In the genomic region with DNA sequence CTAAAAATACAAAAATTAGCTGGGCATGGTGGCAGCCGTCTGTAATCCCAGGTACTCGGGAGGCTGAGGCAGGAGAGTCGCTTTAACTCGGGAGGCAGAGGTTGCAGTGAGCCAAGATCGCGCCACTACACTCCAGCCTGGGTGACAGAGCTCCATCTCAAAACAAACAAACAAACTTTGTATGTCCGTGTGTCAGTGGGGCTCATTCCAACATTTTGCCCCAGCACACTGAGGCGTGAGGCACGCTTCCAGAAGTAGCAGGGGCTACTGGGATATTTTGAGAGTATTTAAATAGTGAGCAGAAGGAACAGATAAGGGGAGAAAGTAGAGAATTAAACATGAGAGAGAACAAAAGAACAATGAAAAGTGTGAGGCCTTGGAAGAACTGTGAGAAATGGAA, we compare ENCODE assay signal across 13 cellular contexts.
DNase-seq lines count a peak whose midpoint lies in the region; ATAC-seq and TF ChIP-seq lines count a peak whose summit lies in the region.
"Had no signal": no experiment of that assay in that cellular context is flagged by ENCODE, and none has a peak within 500 bp of the region (broad histone marks: within the 10 kb centered on the region; RNA-seq: fewer than 3 reads in every experiment).

No MANE protein-coding gene starts in this region.

- BruUV-seq in mammary epithelial cell (replicated peaks; lab: Mats Ljungman, UMichigan), result no TSS peak
- BruUV-seq in OCI-LY7 (replicated peaks; lab: Mats Ljungman, UMichigan), result no TSS peak

- H3K9me2 ChIP-seq in OCI-LY7 (ENCODE audit: insufficient read depth, low read length), result no peaks in the 10 kb centered on the region

- no peak overlapping the region for H3K4me3 ChIP-seq in BLaER1 treated with 17β-estradiol and CSF1 and Interleukin-3, amounts not matched to agents 10 nM and 100 nM
- H3K4me3 ChIP-seq in mammary epithelial cell (replicated peaks in 1 of 3; ENCODE audit: insufficient read depth in 1 of 3, low read depth in 2 of 3, low read length in 3 of 3) (no peak overlapping the region), OCI-LY7 (ENCODE audit: low read depth, low read length, poor library complexity, severe bottlenecking) (no peak overlapping the region), testis (no peak overlapping the region)
- H3K4me3 ChIP-seq: coronary artery had no signal

- no peak for TF ChIP-seq CTCF in mammary epithelial cell (conservative IDR thresholded peaks at IDR 0.05 in 1 of 2, IDR thresholded peaks at IDR 0.05 in 1 of 2; ENCODE audit: extremely low read depth in 1 of 2, insufficient read depth in 1 of 2, low read depth in 1 of 2, low read length in 2 of 2)
- no peak for TF ChIP-seq CTCF in OCI-LY7 (conservative IDR thresholded peaks at IDR 0.05; ENCODE audit: low read length)
- no peak for TF ChIP-seq CTCF in testis (IDR thresholded peaks at IDR 0.05)

- WGBS in mammary epithelial cell (ENCODE audit: low coverage, missing lambda C conversion rate), result 100% methylated on average over 9 of the region's 9 CpGs
- 87% methylated on average over 9 of the region's 9 CpGs for WGBS in testis, 2 donors

- H3K79me2 ChIP-seq in mammary epithelial cell (ENCODE audit: insufficient read depth, low read length), result no peaks in the 10 kb centered on the region
- H3K79me2 ChIP-seq in OCI-LY7 (ENCODE audit: insufficient read depth, low read depth, low read length), result no peaks in the 10 kb centered on the region

- H3K27me3 ChIP-seq in BLaER1 treated with 17β-estradiol and CSF1 and Interleukin-3, amounts not matched to agents 10 nM and 100 nM, result no peaks in the 10 kb centered on the region
- H3K27me3 ChIP-seq in mammary epithelial cell (ENCODE audit: insufficient read depth, low read length), result no peaks in the 10 kb centered on the region
- H3K27me3 ChIP-seq in testis, result no peaks in the 10 kb centered on the region

- dilution Hi-C loops in mammary epithelial cell (cut with HindIII; ENCODE audit: low sequenced_read_pairs), result no loop called here

- H3K36me3 ChIP-seq in BLaER1 treated with 17β-estradiol and CSF1 and Interleukin-3, amounts not matched to agents 10 nM and 100 nM, result no peaks in the 10 kb centered on the region
- no peaks in the 10 kb centered on the region for H3K36me3 ChIP-seq in mammary epithelial cell (ENCODE audit: insufficient read depth, low read length)
- H3K36me3 ChIP-seq in OCI-LY7 (ENCODE audit: insufficient read depth, low read length), result no peaks in the 10 kb centered on the region
- H3K36me3 ChIP-seq in testis (ENCODE audit: low read depth, missing control alignments), result no peaks in the 10 kb centered on the region

- no peak for TF ChIP-seq POLR2A in testis (IDR thresholded peaks at IDR 0.05)

- peak overlapping the region; percentile 20 to 90 (median 73) for H3K27ac Mint-ChIP-seq in naive thymus-derived CD8-positive, alpha-beta T cell

- no peak for DNase-seq in mammary epithelial cell
- no peak for DNase-seq in naive thymus-derived CD8-positive, alpha-beta T cell
- DNase-seq in AG08396 (ENCODE audit: low spot score), result no peak
- DNase-seq in SIG-M5 (lab: John Stamatoyannopoulos, UW), result no peak
- DNase-seq in OCI-LY7 (ENCODE audit: low spot score), result no peak
- no peak for DNase-seq in testis
- DNase-seq: COR-L47, islet precursor cell, NCI-H524 had no signal

- H3K27ac ChIP-seq in BLaER1 treated with 17β-estradiol and CSF1 and Interleukin-3, amounts not matched to agents 10 nM and 100 nM, result peak overlapping the region; percentile 15 to 91 (median 62); a peak in 20 of 22 replicates
- no peak overlapping the region for H3K27ac ChIP-seq in mammary epithelial cell (ENCODE audit: insufficient read depth, low read depth, low read length)
- no peak overlapping the region for H3K27ac ChIP-seq in OCI-LY7 (ENCODE audit: low read depth, low read length, poor library complexity, severe bottlenecking)
- H3K27ac ChIP-seq in testis, result no peak overlapping the region
- H3K27ac ChIP-seq: VCaP had no signal

- H3K36me3 Mint-ChIP-seq in naive thymus-derived CD8-positive, alpha-beta T cell, result no peaks in the 10 kb centered on the region

- H3K9me3 ChIP-seq in BLaER1 treated with 17β-estradiol and CSF1 and Interleukin-3, amounts not matched to agents 10 nM and 100 nM (replicated peaks in 1 of 11), result no peaks in the 10 kb centered on the region
- H3K9me3 ChIP-seq in mammary epithelial cell (replicated peaks; ENCODE audit: insufficient read depth, low read length) (no peaks in the 10 kb centered on the region), OCI-LY7 (ENCODE audit: low read length) (no peaks in the 10 kb centered on the region), testis (no peaks in the 10 kb centered on the region)

- H3K9me3 Mint-ChIP-seq in naive thymus-derived CD8-positive, alpha-beta T cell, result no peaks in the 10 kb centered on the region

- peaks cover 18 to 33% (median 21%) of the 10 kb centered on the region in 10 experiments for H3K4me1 ChIP-seq in BLaER1 treated with 17β-estradiol and CSF1 and Interleukin-3, amounts not matched to agents 10 nM and 100 nM
- H3K4me1 ChIP-seq in mammary epithelial cell (ENCODE audit: insufficient read depth, low read length) (peaks cover 15% of the 10 kb centered on the region), OCI-LY7 (ENCODE audit: insufficient read depth, low read length, poor library complexity, severe bottlenecking) (peaks cover 6% of the 10 kb centered on the region), testis (no peaks in the 10 kb centered on the region)

- peaks cover 20 to 31% (median 28%) of the 10 kb centered on the region in 4 donors for H3K4me1 Mint-ChIP-seq in naive thymus-derived CD8-positive, alpha-beta T cell

- intact Hi-C loops in mammary epithelial cell (cut with micrococcal nuclease), result loop anchor here (5.0 kb wide), 1 partner anchor 85 kb away; a partner anchor contains a TSS
- intact Hi-C loops in OCI-LY7 (cut with micrococcal nuclease; ENCODE audit: unreplicated experiment), result no loop called here
- intact Hi-C loops in testis (cut with DNase I; ENCODE audit: low total_unique reads), result no loop called here

- H3K9ac ChIP-seq in BLaER1 treated with 17β-estradiol and CSF1 and Interleukin-3, amounts not matched to agents 10 nM and 100 nM, result peak overlapping the region in 5 of 11 experiments; percentile 42 to 78 (median 64); a peak in 9 of 22 replicates
- H3K9ac ChIP-seq in mammary epithelial cell (ENCODE audit: insufficient read depth, low read length), result no peak overlapping the region

- POLR2A ChIA-PET in naive thymus-derived CD8-positive, alpha-beta T cell (lab: Charles Lee), result no interaction called here
- POLR2A ChIA-PET in OCI-LY7 (lab: Charles Lee), result interaction anchor here (1.0 to 2.8 kb wide), 4 partner anchors 8 to 30 kb away, joined by 3 to 10 read pairs (median 6); no protein-coding TSS in a partner anchor

- peak overlapping the region; percentile 41 to 80 (median 61); a peak in 20 of 22 replicates for H3K4me2 ChIP-seq in BLaER1 treated with 17β-estradiol and CSF1 and Interleukin-3, amounts not matched to agents 10 nM and 100 nM
- H3K4me2 ChIP-seq in mammary epithelial cell (ENCODE audit: insufficient read depth, low read depth, low read length) (no peak overlapping the region), OCI-LY7 (ENCODE audit: low read length) (no peak overlapping the region)

- H4K20me1 ChIP-seq in BLaER1 treated with 17β-estradiol and CSF1 and Interleukin-3, amounts not matched to agents 10 nM and 100 nM, result no peaks in the 10 kb centered on the region
- H4K20me1 ChIP-seq in mammary epithelial cell (ENCODE audit: insufficient read depth, low read length) (no peaks in the 10 kb centered on the region), OCI-LY7 (ENCODE audit: insufficient read depth, low read length) (no peaks in the 10 kb centered on the region)

- peak overlapping the region in 8 of 10 donors; percentile 28 to 64 (median 50) for H3K4me3 Mint-ChIP-seq in naive thymus-derived CD8-positive, alpha-beta T cell

- peaks cover 0 to 1% (median 0%) of the 10 kb centered on the region in 5 donors for H3K27me3 Mint-ChIP-seq in naive thymus-derived CD8-positive, alpha-beta T cell

- in situ Hi-C loops in mammary epithelial cell (cut with MboI; ENCODE audit: low sequenced_read_pairs in 2 of 2), result no loop called here

- H2AFZ ChIP-seq in mammary epithelial cell (ENCODE audit: low read depth, low read length) (peak overlapping the region; percentile 85), OCI-LY7 (ENCODE audit: low read length) (no peak overlapping the region)

- CTCF ChIA-PET in mammary epithelial cell (lab: Charles Lee; ENCODE audit: low non-redundant PET), result no interaction called here
- CTCF ChIA-PET in OCI-LY7 (lab: Charles Lee; ENCODE audit: unreplicated experiment), result interaction anchor here (2.1 kb wide), 1 partner anchor 12 kb away, joined by 5 read pairs; no protein-coding TSS in a partner anchor

- ATAC-seq in HG02885 (IDR thresholded peaks at IDR 0.05; ENCODE audit: poor library complexity, unreplicated experiment), result peak; percentile 0
- ATAC-seq in naive thymus-derived CD8-positive, alpha-beta T cell, result no peak

Comparison
In these comparisons a context has a peak if more than half of its experiments do, and no peak if none do; other contexts are left out.
1. H3K27ac ChIP-seq: peak in BLaER1 treated with 17β-estradiol and CSF1 and Interleukin-3, amounts not matched to agents 10 nM and 100 nM (11 of 11); none in mammary epithelial cell (single experiment), OCI-LY7 (single experiment) and testis (0 of 2).
2. H3K4me2 ChIP-seq: peak in BLaER1 treated with 17β-estradiol and CSF1 and Interleukin-3, amounts not matched to agents 10 nM and 100 nM (11 of 11); none in mammary epithelial cell (single experiment) and OCI-LY7 (single experiment).